ENCODE assay signal across 1 cellular context in genomic region chr15:90465140-90465929, GRCh38.
TF ChIP-seq lines count a peak whose summit lies in the region.

No MANE protein-coding gene starts in this region.

TF ChIP-seq in HEK293, 187 proteins besides CTCF, POLR2A, EP300 and RAD21 (continued from another document):
- TF ChIP-seq TSHZ1 (tag by site-specific recombination; IDR thresholded peaks at IDR 0.05; ENCODE audit: borderline replicate concordance), result no peak
- no peak for TF ChIP-seq KLF10 (tag by site-specific recombination; IDR thresholded peaks at IDR 0.05)
- no peak for TF ChIP-seq ZNF404 (tag by site-specific recombination; IDR thresholded peaks at IDR 0.05)
- TF ChIP-seq ZNF223 (tag by site-specific recombination; IDR thresholded peaks at IDR 0.05), result no peak
- TF ChIP-seq TRIM28 (IDR thresholded peaks at IDR 0.05; ENCODE audit: borderline replicate concordance, low read length), result no peak
- TF ChIP-seq ZNF280D (tag by site-specific recombination; IDR thresholded peaks at IDR 0.05), result no peak
- TF ChIP-seq ZNF398 (tag by site-specific recombination; IDR thresholded peaks at IDR 0.05), result no peak
- no peak for TF ChIP-seq ZNF366 (tag by site-specific recombination; conservative IDR thresholded peaks at IDR 0.05)
- TF ChIP-seq TCF7L2 (IDR thresholded peaks at IDR 0.05; ENCODE audit: borderline replicate concordance, low read depth, low read length), result no peak
- no peak for TF ChIP-seq MEIS1 (CRISPR knock-in tag; IDR thresholded peaks at IDR 0.05; ENCODE audit: borderline replicate concordance)
- no peak for TF ChIP-seq ZBTB10 (tag by site-specific recombination; IDR thresholded peaks at IDR 0.05)
- no peak for TF ChIP-seq YY1 (tag by site-specific recombination; IDR thresholded peaks at IDR 0.05)
- 0 out of 2 replicates have a peak, but pooled peaks have one; percentile 28 for TF ChIP-seq RBAK (tag by site-specific recombination; IDR thresholded peaks at IDR 0.05)
- TF ChIP-seq BCL6B (tag by site-specific recombination; IDR thresholded peaks at IDR 0.05), result no peak
- TF ChIP-seq ZSCAN18 (tag by site-specific recombination; IDR thresholded peaks at IDR 0.05), result no peak
- TF ChIP-seq ZNF514 (tag by site-specific recombination; IDR thresholded peaks at IDR 0.05), result no peak
- no peak for TF ChIP-seq SCRT2 (tag by site-specific recombination; IDR thresholded peaks at IDR 0.05)
- TF ChIP-seq ZNF121 (tag by site-specific recombination; IDR thresholded peaks at IDR 0.05), result peak; percentile 74
- no peak for TF ChIP-seq ZNF324 (tag by site-specific recombination; IDR thresholded peaks at IDR 0.05)
- no peak for TF ChIP-seq SP7 (tag by site-specific recombination; IDR thresholded peaks at IDR 0.05)
- no peak for TF ChIP-seq GLI4 (tag by site-specific recombination; IDR thresholded peaks at IDR 0.05)
- TF ChIP-seq ZNF488 (tag by site-specific recombination; IDR thresholded peaks at IDR 0.05), result no peak
- no peak for TF ChIP-seq ZNF2 (tag by site-specific recombination; IDR thresholded peaks at IDR 0.05)
- TF ChIP-seq ZBTB48 (tag by site-specific recombination; IDR thresholded peaks at IDR 0.05), result no peak
- TF ChIP-seq KLF9 (tag by site-specific recombination; IDR thresholded peaks at IDR 0.05; ENCODE audit: low read depth), result no peak
- no peak for TF ChIP-seq ZNF416 (tag by site-specific recombination; IDR thresholded peaks at IDR 0.05)
- TF ChIP-seq ZNF23 (tag by site-specific recombination; IDR thresholded peaks at IDR 0.05; ENCODE audit: borderline replicate concordance), result no peak
- TF ChIP-seq ZXDB (tag by site-specific recombination; IDR thresholded peaks at IDR 0.05), result 0 out of 2 replicates have a peak, but pooled peaks have one; percentile 42
- no peak for TF ChIP-seq ZNF362 (tag by site-specific recombination; IDR thresholded peaks at IDR 0.05)
- TF ChIP-seq ZNF302 (tag by site-specific recombination; IDR thresholded peaks at IDR 0.05; ENCODE audit: low read depth), result no peak
- peak; percentile 65 for TF ChIP-seq ZNF843 (tag by site-specific recombination; IDR thresholded peaks at IDR 0.05)
- no peak for TF ChIP-seq ZNF645 (tag by site-specific recombination; IDR thresholded peaks at IDR 0.05)
